In genomic region chr1:205211839-205212241, GRCh38 we compare ENCODE assay signal across 7 cellular contexts. TPM values are rescaled to one million over a fixed set of nuclear protein-coding genes. Genes with fewer than 3 reads are reported as not detected.
DNase-seq lines count a peak whose midpoint lies in the region; ATAC-seq and TF ChIP-seq lines count a peak whose summit lies in the region.

No MANE protein-coding gene starts in this region.

- ATAC-seq in GM19035 (IDR thresholded peaks at IDR 0.05; ENCODE audit: unreplicated experiment) (peak; percentile 20), HG03025 (IDR thresholded peaks at IDR 0.05; ENCODE audit: low FRiP score, unreplicated experiment) (peak; percentile 15), GM21526 (IDR thresholded peaks at IDR 0.05; ENCODE audit: low FRiP score, unreplicated experiment) (no peak)

- H3K27me3 ChIP-seq in hepatocyte (peaks cover 7% of the 10 kb centered on the region), stomach smooth muscle (ENCODE audit: control insufficient read depth in 1 of 2, insufficient read depth in 2 of 2, low read length in 2 of 2) (no peaks in the 10 kb centered on the region)

- peak overlapping the region; percentile 97 for H2AFZ ChIP-seq in hepatocyte

- H3K27ac ChIP-seq in hepatocyte = peak overlapping the region; percentile 99
- peak overlapping the region; percentile 88 for H3K27ac ChIP-seq in stomach smooth muscle (ENCODE audit: low read length)

- no peaks in the 10 kb centered on the region for H3K36me3 ChIP-seq in hepatocyte (replicated peaks; ENCODE audit: insufficient read depth, low read depth)
- no peaks in the 10 kb centered on the region for H3K36me3 ChIP-seq in stomach smooth muscle (ENCODE audit: control insufficient read depth in 2 of 2, insufficient read depth in 2 of 2, low read length in 2 of 2)

- H3K4me3 ChIP-seq in WI38 (ENCODE audit: low read depth, low read length) = peak overlapping the region; percentile 93
- peak overlapping the region; percentile 99 for H3K4me3 ChIP-seq in hepatocyte
- peak overlapping the region; percentile 91 to 95 for H3K4me3 ChIP-seq in stomach smooth muscle (ENCODE audit: low read length in 2 of 2)

- 59% methylated on average over 11 of the region's 11 CpGs for WGBS in hepatocyte (ENCODE audit: low lambda C conversion rate, missing lambda C conversion rate)

- no peak for DNase-seq in hepatocyte (ENCODE audit: low spot score)
- no peak for DNase-seq in NCI-H226

- peaks cover 41% of the 10 kb centered on the region for H3K79me2 ChIP-seq in hepatocyte

- H3K4me2 ChIP-seq in hepatocyte = peak overlapping the region; percentile 74

- TF ChIP-seq CTCF in WI38 (IDR thresholded peaks at IDR 0.05; ENCODE audit: low read depth, low read length) (no peak), hepatocyte (IDR thresholded peaks at IDR 0.05; ENCODE audit: poor library complexity) (no peak)

- H4K20me1 ChIP-seq in hepatocyte (ENCODE audit: insufficient read depth, poor library complexity, severe bottlenecking) = peaks cover 13% of the 10 kb centered on the region

- H3K9me3 ChIP-seq in hepatocyte (ENCODE audit: low read depth) (no peaks in the 10 kb centered on the region), stomach smooth muscle (ENCODE audit: control insufficient read depth in 2 of 2, low read length in 2 of 2) (no peaks in the 10 kb centered on the region)

- no peaks in the 10 kb centered on the region for H3K9me2 ChIP-seq in hepatocyte (replicated peaks; ENCODE audit: insufficient read depth)

- H3K9ac ChIP-seq in stomach smooth muscle (ENCODE audit: low read length in 2 of 2) = peak overlapping the region in 1 of 2 donors; percentile 14

- H3K4me1 ChIP-seq in hepatocyte (ENCODE audit: insufficient read depth) (peaks cover 4% of the 10 kb centered on the region), stomach smooth muscle (ENCODE audit: control insufficient read depth, insufficient read depth, low read length) (peaks cover 10% of the 10 kb centered on the region)

RNA-seq across cellular contexts. Expression of gene DSTYK, which starts 0.3 kb away (rescaled TPM):
- 8.5 and 11.0 TPM in 2 replicates for total RNA-seq in hepatocyte
- 7.7 and 8.4 TPM in 2 replicates for polyA plus RNA-seq in hepatocyte

RNA-seq across cellular contexts. Expression of gene TMCC2, which starts 15.9 kb away (rescaled TPM):
- 2.4 and 2.5 TPM in 2 replicates for total RNA-seq in hepatocyte
- 1.7 and 2.9 TPM in 2 replicates for polyA plus RNA-seq in hepatocyte
